ENCODE assay signal across 12 cellular contexts in genomic region chr10:10797467-10797866, GRCh38.
DNase-seq lines count a peak whose midpoint lies in the region; ATAC-seq and TF ChIP-seq lines count a peak whose summit lies in the region.
"Had no signal": no experiment of that assay in that cellular context is flagged by ENCODE, and none has a peak within 500 bp of the region (broad histone marks: within the 10 kb centered on the region; RNA-seq: fewer than 3 reads in every experiment).

No MANE protein-coding gene starts in this region.

- no peaks in the 10 kb centered on the region for H3K36me3 ChIP-seq in PC-9 (ENCODE audit: low read depth)
- H3K36me3 ChIP-seq in esophagus muscularis mucosa = no peaks in the 10 kb centered on the region
- no peaks in the 10 kb centered on the region for H3K36me3 ChIP-seq in subcutaneous abdominal adipose tissue (ENCODE audit: control insufficient read depth in 5 of 5, insufficient read depth in 5 of 5, low read length in 5 of 5)

- no peak for TF ChIP-seq CTCF in PC-9 (conservative IDR thresholded peaks at IDR 0.05)
- TF ChIP-seq CTCF in esophagus muscularis mucosa (IDR thresholded peaks at IDR 0.05) = no peak
- TF ChIP-seq CTCF in mesothelial cell of epicardium (IDR thresholded peaks at IDR 0.05; ENCODE audit: unreplicated experiment) = no peak

- H3K27ac ChIP-seq in PC-9 = no peak overlapping the region
- H3K27ac ChIP-seq in esophagus muscularis mucosa (replicated peaks in 1 of 4) = peak overlapping the region; percentile 83 to 89 (median 84)
- peak overlapping the region; percentile 68 for H3K27ac ChIP-seq in subcutaneous abdominal adipose tissue (ENCODE audit: low read depth, low read length)

- no peak for DNase-seq in PC-9
- no peak for DNase-seq in esophagus muscularis mucosa (ENCODE audit: extremely low spot score)
- no peak for DNase-seq in mesothelial cell of epicardium (ENCODE audit: low spot score in 2 of 2, unreplicated experiment in 2 of 2)
- no peak for DNase-seq in T-cell
- DNase-seq in NCI-H774 (lab: John Stamatoyannopoulos, UW) = no peak
- DNase-seq: activated T-cell treated with anti-CD3 and anti-CD28 coated beads, Interleukin-2, amount 50 U/mL, for 24 hours; NCI-H510A treated with DMSO at 0.1 percent for 48 hours had no signal

- H3K9ac ChIP-seq in subcutaneous abdominal adipose tissue (ENCODE audit: low read length in 5 of 5) = peak overlapping the region in 2 of 5 donors; percentile 71 to 77

- H3K9me2 ChIP-seq in PC-9 (ENCODE audit: insufficient read depth) = no peaks in the 10 kb centered on the region

- no peaks in the 10 kb centered on the region for H4K20me1 ChIP-seq in PC-9 (ENCODE audit: insufficient read depth)

- no peak overlapping the region for H2AFZ ChIP-seq in PC-9

- H3K4me3 Mint-ChIP-seq in mesothelial cell of epicardium = no peak overlapping the region
- H3K4me3 Mint-ChIP-seq in T-cell = no peak overlapping the region
- H3K4me3 Mint-ChIP-seq: activated T-cell treated with anti-CD3 and anti-CD28 coated beads, Interleukin-2, amount 50 U/mL, for 24 hours; type B pancreatic cell had no signal

- H3K27me3 Mint-ChIP-seq in mesothelial cell of epicardium (ENCODE audit: low read depth) (peaks cover 2% of the 10 kb centered on the region), T-cell (peaks cover 23 to 32% of the 10 kb centered on the region in 2 donors)

- TF ChIP-seq EP300 in esophagus muscularis mucosa (IDR thresholded peaks at IDR 0.05) = no peak

- CTCF ChIA-PET in PC-9 (lab: Charles Lee) (no interaction called here), T-cell (lab: Charles Lee) (no interaction called here)

- H3K27ac Mint-ChIP-seq in mesothelial cell of epicardium = peak overlapping the region; percentile 92
- H3K27ac Mint-ChIP-seq in T-cell = no peak overlapping the region
- H3K27ac Mint-ChIP-seq: activated T-cell treated with anti-CD3 and anti-CD28 coated beads, Interleukin-2, amount 50 U/mL, for 24 hours; progenitor cell of endocrine pancreas; type B pancreatic cell had no signal

- H3F3A ChIP-seq in PC-9 (ENCODE audit: insufficient read depth, low read depth) = peaks cover 28% of the 10 kb centered on the region

- H3K36me3 Mint-ChIP-seq in mesothelial cell of epicardium (peaks cover 2% of the 10 kb centered on the region), T-cell (no peaks in the 10 kb centered on the region)
- H3K36me3 Mint-ChIP-seq: type B pancreatic cell had no signal

- peaks cover 52% of the 10 kb centered on the region for H3K4me1 ChIP-seq in PC-9 (replicated peaks; ENCODE audit: insufficient read depth)
- H3K4me1 ChIP-seq in esophagus muscularis mucosa = peaks cover 12 to 90% (median 73%) of the 10 kb centered on the region in 4 donors
- peaks cover 0 to 62% (median 41%) of the 10 kb centered on the region in 5 donors for H3K4me1 ChIP-seq in subcutaneous abdominal adipose tissue (ENCODE audit: control insufficient read depth in 5 of 5, insufficient read depth in 5 of 5, low read length in 5 of 5)

- H3K9me3 Mint-ChIP-seq in mesothelial cell of epicardium (peaks cover 3% of the 10 kb centered on the region), T-cell (peaks cover 0 to 2% (median 0%) of the 10 kb centered on the region in 3 donors)
- H3K9me3 Mint-ChIP-seq: type B pancreatic cell had no signal

- no peaks in the 10 kb centered on the region for H3K9me3 ChIP-seq in PC-9 (ENCODE audit: insufficient read depth, low read depth)
- H3K9me3 ChIP-seq in esophagus muscularis mucosa = no peaks in the 10 kb centered on the region
- H3K9me3 ChIP-seq in subcutaneous abdominal adipose tissue (ENCODE audit: control insufficient read depth in 5 of 5, low read length in 5 of 5) = no peaks in the 10 kb centered on the region

- 34% methylated on average over 8 of the region's 8 CpGs for whole genome bisulfite sequencing in esophagus muscularis mucosa

- H3K4me1 Mint-ChIP-seq in mesothelial cell of epicardium (peaks cover 43% of the 10 kb centered on the region), T-cell (no peaks in the 10 kb centered on the region)

- H3K4me3 ChIP-seq in PC-9 (no peak overlapping the region), esophagus muscularis mucosa (peak overlapping the region; percentile 38 to 58 (median 48)), subcutaneous abdominal adipose tissue (ENCODE audit: low read depth in 1 of 5, low read length in 5 of 5) (peak overlapping the region in 3 of 5 donors; percentile 46 to 59 (median 57))

- H3K79me2 ChIP-seq in PC-9 (ENCODE audit: low read depth) = peaks cover 4% of the 10 kb centered on the region; the same call in 1 of the 2 replicates

- peak overlapping the region; percentile 34 for H3K4me2 ChIP-seq in PC-9

- BruUV-seq in PC-9 (replicated peaks; lab: Mats Ljungman, UMichigan) = no TSS peak

- H3K27me3 ChIP-seq in PC-9 (ENCODE audit: insufficient read depth, low read depth) (no peaks in the 10 kb centered on the region), esophagus muscularis mucosa (no peaks in the 10 kb centered on the region), subcutaneous abdominal adipose tissue (ENCODE audit: control insufficient read depth in 5 of 5, insufficient read depth in 4 of 5, low read length in 5 of 5) (no peaks in the 10 kb centered on the region)

- TF ChIP-seq POLR2A in esophagus muscularis mucosa (IDR thresholded peaks at IDR 0.05; ENCODE audit: low read depth) = no peak

- no peak for ATAC-seq in T-cell (replicated peaks in 1 of 4)
- no peak for ATAC-seq in HG02852 (IDR thresholded peaks at IDR 0.05; ENCODE audit: unreplicated experiment)
- ATAC-seq in GM21786 (IDR thresholded peaks at IDR 0.05; ENCODE audit: unreplicated experiment) = no peak

- POLR2A ChIA-PET in PC-9 (lab: Charles Lee; ENCODE audit: unreplicated experiment) (interaction anchor here (0.5 kb wide), 1 partner anchor 67 kb away, joined by 3 read pairs; no protein-coding TSS in a partner anchor), T-cell (lab: Charles Lee) (no interaction called here)

- intact Hi-C loops in PC-9 (cut with micrococcal nuclease; ENCODE audit: unreplicated experiment) = no loop called here
- intact Hi-C loops in esophagus muscularis mucosa (cut with DNase I) = loop anchor here (5.0 to 10.0 kb wide), 2 partner anchors 70 to 217 kb away; partner anchors contain the start of gene CELF2
